Comparison of ENCODE assay signal across 8 cellular contexts in genomic region chr15:96321422-96322391, GRCh38. TPM values are rescaled to one million over a fixed set of nuclear protein-coding genes. Genes with fewer than 3 reads are reported as not detected.
A peak's percentile ranks its signal among the peaks of the same experiment; 100 is the strongest.
DNase-seq lines count a peak whose midpoint lies in the region; ATAC-seq and TF ChIP-seq lines count a peak whose summit lies in the region.

No MANE protein-coding gene starts in this region.

- H3K4me3 Mint-ChIP-seq in activated CD4-positive, alpha-beta T cell treated with anti-CD3 and anti-CD28 coated beads, Interleukin-2, amount 10 ng/mL, durations not matched to agents 24 days and 14 days = no peak overlapping the region

- H3K4me1 Mint-ChIP-seq in activated CD4-positive, alpha-beta T cell treated with anti-CD3 and anti-CD28 coated beads, Interleukin-2, amount 10 ng/mL, durations not matched to agents 24 days and 14 days = no peaks in the 10 kb centered on the region

- no peak overlapping the region for H3K27ac Mint-ChIP-seq in activated CD4-positive, alpha-beta T cell treated with anti-CD3 and anti-CD28 coated beads, Interleukin-2, amount 10 ng/mL, durations not matched to agents 24 days and 14 days

- peak; percentile 48 to 66 for DNase-seq in NCI-H524 (lab: John Stamatoyannopoulos, UW)
- DNase-seq in NCI-H524 treated with DMSO at 0.1 percent for 48 hours (lab: John Stamatoyannopoulos, UW) = no peak
- DNase-seq in fibroblast of gingiva (ENCODE audit: low read depth) = peak; percentile 52
- peak; percentile 72 to 73 for DNase-seq in uterus
- no peak for DNase-seq in GM19240 (ENCODE audit: insufficient read length, low spot score)
- DNase-seq in activated CD4-positive, alpha-beta T cell treated with anti-CD3 and anti-CD28 coated beads, Interleukin-2, amount 10 ng/mL, durations not matched to agents 24 days and 14 days = no peak

- no peak for ATAC-seq in HG02981 (IDR thresholded peaks at IDR 0.05; ENCODE audit: unreplicated experiment)

- H3K4me1 ChIP-seq in mucosa of rectum (ENCODE audit: control insufficient read depth in 2 of 2, insufficient read depth in 2 of 2, low read length in 2 of 2) = peaks cover 5 to 6% of the 10 kb centered on the region in 2 donors
- no peaks in the 10 kb centered on the region for H3K4me1 ChIP-seq in uterus

- H3K27me3 ChIP-seq in mucosa of rectum (ENCODE audit: control insufficient read depth in 2 of 2, insufficient read depth in 2 of 2, low read length in 2 of 2) (peaks cover 35 to 58% of the 10 kb centered on the region in 2 donors), uterus (peaks cover 0 to 4% of the 10 kb centered on the region in 2 donors)

- H3K9ac ChIP-seq in mucosa of rectum (ENCODE audit: low read depth in 1 of 2, low read length in 2 of 2) = peak overlapping the region; percentile 24 to 61

- H3K9me3 ChIP-seq in mucosa of rectum (ENCODE audit: control insufficient read depth in 2 of 2, low read length in 2 of 2) (peaks cover 0 to 2% of the 10 kb centered on the region in 2 donors), uterus (no peaks in the 10 kb centered on the region)

- H3K36me3 ChIP-seq in mucosa of rectum (ENCODE audit: control insufficient read depth in 2 of 2, insufficient read depth in 2 of 2, low read length in 2 of 2) (no peaks in the 10 kb centered on the region), uterus (no peaks in the 10 kb centered on the region)

- peak in 1 of 4 experiments; percentile 7 for TF ChIP-seq CTCF in uterus (IDR thresholded peaks at IDR 0.05)

- peak in 1 of 2 donors; percentile 25 for TF ChIP-seq POLR2A in uterus (IDR thresholded peaks at IDR 0.05)

- peaks cover 72% of the 10 kb centered on the region for H3K27me3 Mint-ChIP-seq in activated CD4-positive, alpha-beta T cell treated with anti-CD3 and anti-CD28 coated beads, Interleukin-2, amount 10 ng/mL, durations not matched to agents 24 days and 14 days

- H3K9me3 Mint-ChIP-seq in activated CD4-positive, alpha-beta T cell treated with anti-CD3 and anti-CD28 coated beads, Interleukin-2, amount 10 ng/mL, durations not matched to agents 24 days and 14 days = peaks cover 5% of the 10 kb centered on the region

- peak overlapping the region; percentile 71 to 75 for H3K27ac ChIP-seq in mucosa of rectum (ENCODE audit: low read depth in 2 of 2, low read length in 2 of 2)
- peak overlapping the region; percentile 98 to 100 for H3K27ac ChIP-seq in uterus

- intact Hi-C loops in uterus (cut with DNase I; ENCODE audit: low total_unique reads) = loop anchor here (10.0 kb wide), 2 partner anchors 137 to 1057 kb away; no protein-coding TSS in a partner anchor
- intact Hi-C loops in activated CD4-positive, alpha-beta T cell treated with anti-CD3 and anti-CD28 coated beads, Interleukin-2, amount 10 ng/mL, durations not matched to agents 24 days and 14 days (cut with micrococcal nuclease) = no loop called here

- peak overlapping the region; percentile 42 to 63 for H3K4me3 ChIP-seq in mucosa of rectum (ENCODE audit: low read length in 2 of 2)
- H3K4me3 ChIP-seq in uterus = peak overlapping the region; percentile 69 to 73

- peaks cover 3% of the 10 kb centered on the region for H3K36me3 Mint-ChIP-seq in activated CD4-positive, alpha-beta T cell treated with anti-CD3 and anti-CD28 coated beads, Interleukin-2, amount 10 ng/mL, durations not matched to agents 24 days and 14 days (ENCODE audit: low read depth)

RNA-seq across cellular contexts. Expression of gene NR2F2, which starts 8.8 kb away (rescaled TPM):
- 100 to 1,000 TPM in 1 of 4 donors, 10 to 100 TPM in 3; 23.6 to 255 (median 51.9) TPM for total RNA-seq in uterus
- total RNA-seq in activated CD4-positive, alpha-beta T cell treated with anti-CD3 and anti-CD28 coated beads, Interleukin-2, amount 10 ng/mL, durations not matched to agents 24 days and 14 days = not detected in 2 replicates

Comparison
In these comparisons a context has a peak if more than half of its experiments do, and no peak if none do; other contexts are left out.
1. DNase-seq: peak in NCI-H524 (2 of 2), fibroblast of gingiva (single experiment) and uterus (2 of 2); none in NCI-H524 treated with DMSO at 0.1 percent for 48 hours (single experiment), GM19240 (single experiment) and activated CD4-positive, alpha-beta T cell treated with anti-CD3 and anti-CD28 coated beads, Interleukin-2, amount 10 ng/mL, durations not matched to agents 24 days and 14 days (single experiment).
2. RNA of gene NR2F2, which starts 8.8 kb away (total RNA-seq): 23.6 to 255 TPM in uterus; not detected in activated CD4-positive, alpha-beta T cell treated with anti-CD3 and anti-CD28 coated beads, Interleukin-2, amount 10 ng/mL, durations not matched to agents 24 days and 14 days; every median in the first group is over 10 times any median in the second.